ENCODE assay signal across 36 cellular contexts in the genomic region with DNA sequence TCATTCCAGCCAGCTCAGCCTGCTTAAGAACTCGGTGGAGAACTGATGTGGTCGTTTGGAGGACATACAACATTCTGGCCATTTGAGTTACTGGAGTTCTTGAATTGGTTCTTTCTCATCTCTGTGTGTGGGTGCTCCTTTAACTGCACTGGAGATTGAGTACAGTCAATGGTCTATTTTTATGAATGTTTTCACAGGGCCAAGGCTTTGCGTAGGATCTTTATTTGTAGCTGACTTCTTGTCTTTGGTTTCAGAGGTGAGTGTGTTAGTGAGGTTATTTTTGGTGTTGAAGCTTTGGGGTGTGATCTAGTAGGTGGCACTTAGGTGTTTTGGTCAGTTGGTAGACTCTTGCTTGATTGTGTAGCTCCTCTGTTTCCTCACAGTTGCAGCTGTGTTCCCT.
"Had no signal": no experiment of that assay in that cellular context is flagged by ENCODE, and none has a peak within 500 bp of the region (broad histone marks: within the 10 kb centered on the region; RNA-seq: fewer than 3 reads in every experiment).

No MANE protein-coding gene starts in this region.

- FAIRE-seq: TTC549 had no signal

- H3K36me3 ChIP-seq: adrenal gland, ascending aorta, brain microvascular endothelial cell, breast epithelium, cardiac muscle cell had no signal

- H3K27me3 ChIP-seq: ascending aorta, body of pancreas, brain microvascular endothelial cell, cardiac muscle cell had no signal

- H3K4me3 ChIP-seq: adrenal gland, ascending aorta, body of pancreas, breast epithelium, cardiac muscle cell had no signal

- H3K27ac ChIP-seq: adrenal gland, ascending aorta, body of pancreas, brain microvascular endothelial cell, breast epithelium, cardiac muscle cell, VCaP had no signal

- DNase-seq: activated B cell treated with CpG ODN at 0.5 μM for 24 hours; activated CD4-positive, alpha-beta memory T cell treated with anti-CD3 and anti-CD28 coated beads for 36 hours; activated CD4-positive, alpha-beta T cell treated with anti-CD3 and anti-CD28 coated beads for 4 hours; activated CD4-positive, alpha-beta T cell treated with anti-CD3 and anti-CD28 coated beads, Interleukin-2, amount 10 ng/mL, durations not matched to agents 24 days and 14 days; activated CD4-positive, alpha-beta T cell treated with anti-CD3 and anti-CD28 coated beads, Interleukin-2, amount 50 U/mL, for 1 hour; activated CD4-positive, alpha-beta T cell treated with anti-CD3 and anti-CD28 coated beads, Interleukin-2, amount 50 U/mL, for 4 hours; activated CD4-positive, CD25-positive, alpha-beta regulatory T cell treated with anti-CD3 and anti-CD28 coated beads, Interleukin-2, amount 50 U/mL, for 72 hours; activated CD8-positive, alpha-beta memory T cell treated with anti-CD3 and anti-CD28 coated beads, Interleukin-2, amount 50 U/mL, for 4 hours; activated CD8-positive, alpha-beta T cell treated with anti-CD3 and anti-CD28 coated beads for 36 hours; activated effector memory CD4-positive, alpha-beta T cell treated with anti-CD3 and anti-CD28 coated beads, Interleukin-2, amount 50 U/mL, for 16 hours; activated gamma-delta T cell treated with Interleukin-2 at 50 U/mL for 16 hours; activated naive CD4-positive, alpha-beta T cell; activated naive CD4-positive, alpha-beta T cell treated with anti-CD3 and anti-CD28 coated beads for 36 hours; activated naive CD4-positive, alpha-beta T cell treated with anti-CD3 and anti-CD28 coated beads, Interleukin-2, amount 50 U/mL, for 16 hours; activated naive CD8-positive, alpha-beta T cell treated with anti-CD3 and anti-CD28 coated beads for 36 hours; activated T-cell treated with anti-CD3 and anti-CD28 coated beads for 4 hours; activated T-cell treated with anti-CD3 and anti-CD28 coated beads, Interleukin-2, amount 50 U/mL, for 1 hour; activated T-cell treated with anti-CD3 and anti-CD28 coated beads, Interleukin-2, amount 50 U/mL, for 4 hours; activated T-cell treated with anti-CD3 and anti-CD28 coated beads, Interleukin-2, amount 50 U/mL, for 72 hours; adrenal gland; amniotic stem cell; anterior cingulate cortex; body of pancreas; brain microvascular endothelial cell; caudate nucleus; cerebellar nuclear complex; T-helper 1 cell; T-helper 2 cell; T-helper 9 cell had no signal

- H3K9me3 ChIP-seq: adrenal gland, ascending aorta, body of pancreas, breast epithelium had no signal

- H3K4me1 ChIP-seq: adrenal gland, ascending aorta, body of pancreas, breast epithelium had no signal

- ATAC-seq: activated CD8-positive, alpha-beta T cell treated with anti-CD3 and anti-CD28 coated beads for 36 hours; activated naive CD4-positive, alpha-beta T cell treated with anti-CD3 and anti-CD28 coated beads, Interleukin-2, amount 50 U/mL, for 72 hours; activated T-cell treated with anti-CD3 and anti-CD28 coated beads, Interleukin-2, amount 50 U/mL, for 4 hours; activated T-cell treated with anti-CD3 and anti-CD28 coated beads, Interleukin-2, amount 50 U/mL, for 72 hours; activated T-helper 17 cell treated with anti-CD3 and anti-CD28 coated beads, Interleukin-2, amount 50 U/mL, for 72 hours; body of pancreas had no signal
